In the genomic region with DNA sequence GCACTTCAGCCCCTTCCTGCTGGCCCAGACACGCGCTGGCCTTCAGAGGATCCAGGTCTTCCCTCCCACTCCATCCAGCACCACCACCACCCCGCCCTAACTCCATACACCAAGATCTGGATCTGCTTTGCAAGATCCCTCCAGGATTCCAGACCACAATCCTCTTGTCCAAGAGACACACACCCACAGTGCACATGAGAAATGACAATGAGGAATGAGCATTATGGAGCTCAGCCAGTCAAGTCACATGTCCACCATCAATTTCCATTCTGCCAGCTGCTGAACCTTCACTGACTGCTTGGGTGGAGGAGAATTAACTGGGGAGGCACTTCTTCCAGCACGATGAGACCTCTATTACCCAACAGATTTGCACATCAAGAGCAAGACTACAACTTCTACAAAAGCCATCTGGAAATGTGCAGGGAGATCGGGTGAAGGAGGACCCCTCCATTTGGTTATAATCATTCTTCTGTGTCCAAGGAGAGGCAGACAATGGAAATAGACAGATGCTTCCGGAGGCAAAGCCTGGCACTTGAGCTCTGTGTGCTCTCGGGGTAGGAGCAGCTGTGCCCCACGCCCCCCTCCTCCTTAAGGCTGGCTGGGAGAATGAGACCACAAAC, we compare ENCODE assay signal across 12 cellular contexts. TPM values are rescaled to one million over a fixed set of nuclear protein-coding genes. Genes with fewer than 3 reads are reported as not detected.
DNase-seq lines count a peak whose midpoint lies in the region; ATAC-seq, FAIRE-seq and TF ChIP-seq lines count a peak whose summit lies in the region.
"Had no signal": no experiment of that assay in that cellular context is flagged by ENCODE, and none has a peak within 500 bp of the region (broad histone marks: within the 10 kb centered on the region; RNA-seq: fewer than 3 reads in every experiment).

No MANE protein-coding gene starts in this region.

- WGBS in aorta, 2 donors = 63 to 72% methylated on average over 8 of the region's 8 CpGs

- H3K36me3 Mint-ChIP-seq in mesothelial cell of epicardium = no peaks in the 10 kb centered on the region
- H3K36me3 Mint-ChIP-seq in activated CD4-positive, alpha-beta T cell treated with anti-CD3 and anti-CD28 coated beads for 36 hours (ENCODE audit: low read depth) = no peaks in the 10 kb centered on the region

- no peaks in the 10 kb centered on the region for H3K4me1 ChIP-seq in aorta (ENCODE audit: control insufficient read depth in 1 of 2, insufficient read depth in 2 of 2, low read length in 2 of 2)
- H3K4me1 ChIP-seq in kidney (ENCODE audit: control insufficient read depth in 1 of 2, insufficient read depth in 1 of 2, low read depth in 1 of 2, low read length in 2 of 2) = peaks cover 3 to 8% of the 10 kb centered on the region in 2 donors
- H3K4me1 ChIP-seq: upper lobe of left lung had no signal

- no peaks in the 10 kb centered on the region for H3K9me3 Mint-ChIP-seq in mesothelial cell of epicardium
- H3K9me3 Mint-ChIP-seq in activated CD4-positive, alpha-beta T cell treated with anti-CD3 and anti-CD28 coated beads for 36 hours (ENCODE audit: low read depth) = no peaks in the 10 kb centered on the region

- H3K9me3 ChIP-seq in aorta (ENCODE audit: control insufficient read depth, low read length) (no peaks in the 10 kb centered on the region), kidney (ENCODE audit: control insufficient read depth in 1 of 2, low read length in 2 of 2) (no peaks in the 10 kb centered on the region)
- H3K9me3 ChIP-seq: upper lobe of left lung had no signal

- peak overlapping the region; percentile 43 for H3K27ac Mint-ChIP-seq in mesothelial cell of epicardium
- no peak overlapping the region for H3K27ac Mint-ChIP-seq in activated CD4-positive, alpha-beta T cell treated with anti-CD3 and anti-CD28 coated beads for 36 hours

- no peak for FAIRE-seq in kidney (lab: Jason Lieb, UNC)
- FAIRE-seq: frontal cortex had no signal

- no peaks in the 10 kb centered on the region for H3K27me3 Mint-ChIP-seq in mesothelial cell of epicardium (ENCODE audit: low read depth)
- no peaks in the 10 kb centered on the region for H3K27me3 Mint-ChIP-seq in activated CD4-positive, alpha-beta T cell treated with anti-CD3 and anti-CD28 coated beads for 36 hours

- H3K27ac ChIP-seq in aorta (ENCODE audit: low read depth in 1 of 2, low read length in 2 of 2) = no peak overlapping the region
- H3K27ac ChIP-seq in kidney (ENCODE audit: low read depth in 2 of 2, low read length in 2 of 2) = no peak overlapping the region
- H3K27ac ChIP-seq: HL-60, upper lobe of left lung had no signal

- DNase-seq in NCI-H2029 (lab: John Stamatoyannopoulos, UW) (peak; percentile 27), NCI-H2029 treated with DMSO at 0.1 percent for 48 hours (lab: John Stamatoyannopoulos, UW) (no peak), cardiac fibroblast (ENCODE audit: low read depth in 2 of 2) (peak; percentile 10 to 65), mesothelial cell of epicardium (ENCODE audit: low spot score in 2 of 2, unreplicated experiment in 2 of 2) (no peak), aorta (peak in 1 of 2 donors; percentile 55), kidney (no peak), glomerular visceral epithelial cell (ENCODE audit: extremely low spot score) (no peak)
- DNase-seq in activated CD4-positive, alpha-beta T cell treated with anti-CD3 and anti-CD28 coated beads for 36 hours = no peak
- DNase-seq: upper lobe of left lung had no signal

- no peak overlapping the region for H3K9ac ChIP-seq in kidney (ENCODE audit: low read length in 2 of 2)

- CTCF ChIA-PET in activated CD4-positive, alpha-beta T cell treated with anti-CD3 and anti-CD28 coated beads for 36 hours (lab: Charles Lee) = interaction anchor here (1.2 kb wide), 1 partner anchor 8 kb away, joined by 4 read pairs; no protein-coding TSS in a partner anchor

- H3K36me3 ChIP-seq in aorta (ENCODE audit: control insufficient read depth in 1 of 2, insufficient read depth in 2 of 2, low read length in 1 of 2) = no peaks in the 10 kb centered on the region
- no peaks in the 10 kb centered on the region for H3K36me3 ChIP-seq in kidney (ENCODE audit: control insufficient read depth in 1 of 2, insufficient read depth in 2 of 2, low read length in 2 of 2)
- H3K36me3 ChIP-seq: upper lobe of left lung had no signal

- no peak overlapping the region for H3K4me3 ChIP-seq in cardiac fibroblast (replicated peaks in 1 of 2; ENCODE audit: low read depth in 2 of 2, low read length in 2 of 2)
- H3K4me3 ChIP-seq in aorta (ENCODE audit: low read length in 2 of 2) = no peak overlapping the region
- H3K4me3 ChIP-seq in kidney (ENCODE audit: low read length in 2 of 2) = no peak overlapping the region
- H3K4me3 ChIP-seq: smooth muscle cell, upper lobe of left lung had no signal

- H3K4me1 Mint-ChIP-seq in mesothelial cell of epicardium = peaks cover 21% of the 10 kb centered on the region
- H3K4me1 Mint-ChIP-seq in activated CD4-positive, alpha-beta T cell treated with anti-CD3 and anti-CD28 coated beads for 36 hours = no peaks in the 10 kb centered on the region

- ATAC-seq in aorta (ENCODE audit: low FRiP score) = peak; percentile 70
- ATAC-seq in activated CD4-positive, alpha-beta T cell treated with anti-CD3 and anti-CD28 coated beads for 36 hours = no peak

- TF ChIP-seq CTCF in cardiac fibroblast (IDR thresholded peaks at IDR 0.05; ENCODE audit: low read depth, low read length) (no peak), mesothelial cell of epicardium (IDR thresholded peaks at IDR 0.05; ENCODE audit: unreplicated experiment) (no peak), kidney (IDR thresholded peaks at IDR 0.05; ENCODE audit: borderline replicate concordance, extremely low read depth, insufficient read depth) (no peak)

- no peaks in the 10 kb centered on the region for H3K27me3 ChIP-seq in aorta (ENCODE audit: control insufficient read depth in 1 of 2, insufficient read depth in 2 of 2, low read length in 1 of 2)
- H3K27me3 ChIP-seq: upper lobe of left lung had no signal

- POLR2A ChIA-PET in activated CD4-positive, alpha-beta T cell treated with anti-CD3 and anti-CD28 coated beads for 36 hours (lab: Charles Lee) = no interaction called here

- intact Hi-C loops in aorta (cut with DNase I) = no loop called here
- intact Hi-C loops in kidney (cut with DNase I) = no loop called here
- intact Hi-C loops in activated CD4-positive, alpha-beta T cell treated with anti-CD3 and anti-CD28 coated beads for 36 hours (cut with DNase I, micrococcal nuclease) = no loop called here

- no peak overlapping the region for H3K4me3 Mint-ChIP-seq in mesothelial cell of epicardium
- H3K4me3 Mint-ChIP-seq in activated CD4-positive, alpha-beta T cell treated with anti-CD3 and anti-CD28 coated beads for 36 hours = no peak overlapping the region

RNA-seq across cellular contexts. Expression of a gene that starts 12.3 kb away (rescaled TPM):
- total RNA-seq in mesothelial cell of epicardium (not detected in 3 replicates), aorta (not detected), kidney (not detected)
- polyA plus RNA-seq in aorta (not detected), kidney (ENCODE audit: insufficient read depth, low read depth, low replicate concordance) (not detected)
- total RNA-seq in activated CD4-positive, alpha-beta T cell treated with anti-CD3 and anti-CD28 coated beads for 36 hours = not detected
- total RNA-seq: frontal cortex, smooth muscle cell had no signal
- polyA plus RNA-seq: smooth muscle cell had no signal

Comparison
In these comparisons a context has a peak if more than half of its experiments do, and no peak if none do; other contexts are left out.
1. DNase-seq: peak in NCI-H2029 (single experiment) and cardiac fibroblast (2 of 2); none in NCI-H2029 treated with DMSO at 0.1 percent for 48 hours (single experiment), mesothelial cell of epicardium (0 of 2), kidney (single experiment), activated CD4-positive, alpha-beta T cell treated with anti-CD3 and anti-CD28 coated beads for 36 hours (single experiment) and glomerular visceral epithelial cell (single experiment).